ENCODE assay signal across 13 cellular contexts in genomic region chr2:70090706-70091334, GRCh38. TPM values are rescaled to one million over a fixed set of nuclear protein-coding genes. Genes with fewer than 3 reads are reported as not detected.
A peak's percentile ranks its signal among the peaks of the same experiment; 100 is the strongest.
DNase-seq lines count a peak whose midpoint lies in the region; FAIRE-seq and TF ChIP-seq lines count a peak whose summit lies in the region.
"Had no signal": no experiment of that assay in that cellular context is flagged by ENCODE, and none has a peak within 500 bp of the region (broad histone marks: within the 10 kb centered on the region; RNA-seq: fewer than 3 reads in every experiment).

No MANE protein-coding gene starts in this region.

- WGBS in H1 (ENCODE audit: extremely low coverage in 1 of 2, insufficient coverage in 1 of 2, insufficient read length in 1 of 2, insufficient replicate concordance in 2 of 2, low coverage in 1 of 2, low lambda C conversion rate in 2 of 2, missing lambda C conversion rate in 1 of 2), 2 experiments, result 79% methylated on average over 4 of the region's 4 CpGs; no CpG with 5 or more reads in 1 of the 2 experiments
- 87 to 96% (median 89%) methylated on average over 3 to 4 of the region's 4 CpGs for WGBS in small intestine, 3 donors

- no peak overlapping the region for H4K91ac ChIP-seq in H1 (replicated peaks; ENCODE audit: insufficient read length, low read length)

- H3K27me3 ChIP-seq in H1 (replicated peaks in 1 of 4; ENCODE audit: control insufficient read depth in 3 of 4, extremely low read depth in 1 of 4, insufficient read depth in 3 of 4, low read length in 3 of 4) (no peaks in the 10 kb centered on the region), small intestine (ENCODE audit: control insufficient read depth in 2 of 2, insufficient read depth in 2 of 2, low read length in 2 of 2) (no peaks in the 10 kb centered on the region)
- H3K27me3 ChIP-seq: foreskin keratinocyte had no signal

- no peak overlapping the region for H4K5ac ChIP-seq in H1 (ENCODE audit: insufficient read length, low read depth, low read length)

- TF ChIP-seq CTCF in H1 (IDR thresholded peaks at IDR 0.05; ENCODE audit: control extremely low read depth in 1 of 3, insufficient read depth in 1 of 3, low read depth in 1 of 3, low read length in 3 of 3) (no peak), foreskin fibroblast (IDR thresholded peaks at IDR 0.05; ENCODE audit: low read depth, low read length) (no peak)

- peak overlapping the region; percentile 71; the same call in 1 of the 2 replicates for H2AK5ac ChIP-seq in H1 (ENCODE audit: low read depth, low read length)

- peaks cover 6% of the 10 kb centered on the region for H3K23me2 ChIP-seq in H1 (ENCODE audit: low read depth, low read length)

- H2BK120ac ChIP-seq in H1 (replicated peaks; ENCODE audit: low read depth, low read length), result no peak overlapping the region

- no peak overlapping the region for H4K8ac ChIP-seq in H1 (ENCODE audit: extremely low read depth, insufficient read depth, low read length)

- in situ Hi-C loops in GM18951 (cut with MboI; ENCODE audit: low sequenced_read_pairs, unreplicated experiment), result no loop called here

- no peaks in the 10 kb centered on the region for H3K79me1 ChIP-seq in H1 (ENCODE audit: low read depth, low read length)

- no peak overlapping the region for H3K9ac ChIP-seq in SK-N-MC (ENCODE audit: insufficient read length)
- peak overlapping the region in 1 of 4 experiments; percentile 8; a peak in 1 of 7 replicates for H3K9ac ChIP-seq in H1 (replicated peaks in 1 of 4; ENCODE audit: extremely low read depth in 1 of 4, low read depth in 3 of 4, low read length in 3 of 4)

- TF ChIP-seq POLR2A in GM18951 (IDR thresholded peaks at IDR 0.05; ENCODE audit: extremely low read depth, insufficient read depth, insufficient read length), result peak; percentile 13
- TF ChIP-seq POLR2A in H1 (IDR thresholded peaks at IDR 0.05; ENCODE audit: control extremely low read depth in 1 of 2, low read depth in 2 of 2, low read length in 2 of 2), result no peak

- no peak overlapping the region; the same call in 1 of the 2 replicates for H2BK5ac ChIP-seq in H1 (ENCODE audit: low read depth, low read length)

- CTCF ChIA-PET in H1 (lab: Charles Lee; ENCODE audit: partially characterized antibody), result interaction anchor here (1.0 to 1.7 kb wide), 4 partner anchors 13 to 52 kb away, joined by 3 read pairs; no protein-coding TSS in a partner anchor

- no peak overlapping the region for H3K56ac ChIP-seq in H1 (replicated peaks; ENCODE audit: insufficient read length, low read depth, low read length)

- H2AFZ ChIP-seq in H1 (ENCODE audit: low read length), result no peak overlapping the region

- H3K4me1 ChIP-seq in H1 (replicated peaks in 1 of 4; ENCODE audit: control insufficient read depth in 3 of 4, insufficient read depth in 4 of 4, low read length in 3 of 4), result peaks cover under 1 to 8% (median 4%) of the 10 kb centered on the region in 4 experiments; a peak in 4 of 7 replicates
- H3K4me1 ChIP-seq in small intestine (ENCODE audit: control insufficient read depth in 2 of 2, insufficient read depth in 1 of 2, low read depth in 1 of 2, low read length in 1 of 2), result peaks cover 0 to 12% of the 10 kb centered on the region in 2 donors

- peaks cover 17% of the 10 kb centered on the region for H3K36me3 ChIP-seq in SK-N-MC (ENCODE audit: insufficient read depth, low read length)
- H3K36me3 ChIP-seq in H1 (ENCODE audit: control insufficient read depth in 2 of 4, insufficient read depth in 4 of 4, low read length in 3 of 4), result peaks cover 0 to 14% (median 3%) of the 10 kb centered on the region in 4 experiments; a peak in 4 of 8 replicates
- peaks cover 2 to 4% of the 10 kb centered on the region in 2 donors for H3K36me3 ChIP-seq in small intestine (ENCODE audit: control insufficient read depth in 2 of 2, insufficient read depth in 2 of 2, low read length in 2 of 2)

- FAIRE-seq in H1 (lab: Jason Lieb, UNC) (no peak), small intestine (lab: Jason Lieb, UNC) (no peak)
- FAIRE-seq: G401.6 had no signal

- H3K4me3 ChIP-seq in SK-N-MC (no peak overlapping the region), H1 (ENCODE audit: extremely low read depth in 1 of 4, insufficient read depth in 2 of 4, low read depth in 3 of 4, low read length in 4 of 4) (no peak overlapping the region), small intestine (ENCODE audit: low read depth in 1 of 2, low read length in 2 of 2) (no peak overlapping the region), foreskin fibroblast (ENCODE audit: low read depth in 1 of 2, low read length in 2 of 2) (no peak overlapping the region)

- H3K27ac ChIP-seq in SK-N-MC (peak overlapping the region; percentile 62; the same call in 1 of the 2 replicates), H1 (ENCODE audit: low read depth, low read length) (no peak overlapping the region), small intestine (ENCODE audit: low read depth in 1 of 2, low read length in 1 of 2) (peak overlapping the region; percentile 6 to 61)
- H3K27ac ChIP-seq: foreskin keratinocyte had no signal

- H2BK20ac ChIP-seq in H1 (ENCODE audit: low read length), result peak overlapping the region; percentile 80; the same call in 1 of the 2 replicates

- no peak overlapping the region for H3K23ac ChIP-seq in H1 (ENCODE audit: insufficient read length)

- DNase-seq in SK-N-MC (ENCODE audit: low read depth, low spot score) (no peak), H1 (ENCODE audit: low read depth in 1 of 2, low spot score in 2 of 2) (no peak), small intestine (no peak), DMS114 treated with DMSO at 0.1 percent for 48 hours (lab: John Stamatoyannopoulos, UW; ENCODE audit: unreplicated experiment) (no peak), foreskin fibroblast (no peak), COR-L47 (lab: John Stamatoyannopoulos, UW) (no peak), NCI-H1092 treated with DMSO at 0.1 percent for 48 hours (lab: John Stamatoyannopoulos, UW) (no peak)
- DNase-seq: aorta; foreskin keratinocyte; midbrain; stimulated activated CD4-positive, alpha-beta T cell treated with anti-CD3 and anti-CD28 coated beads, Interleukin-1b, Interleukin-23, amount 100 ng/mL, for 48 hours had no signal

- H3K4me2 ChIP-seq in H1 (ENCODE audit: insufficient read depth in 1 of 2, low read depth in 2 of 2, low read length in 2 of 2), result peak overlapping the region in 1 of 2 experiments; percentile 83; a peak in 1 of 4 replicates

- H3K14ac ChIP-seq in H1 (ENCODE audit: insufficient read length), result no peak overlapping the region

- H2BK12ac ChIP-seq in H1 (ENCODE audit: low read depth, low read length), result 0 out of 2 replicates have a peak overlapping the region, but pooled peaks have one; percentile 17

- no peak for TF ChIP-seq EP300 in H1 (IDR thresholded peaks at IDR 0.05; ENCODE audit: borderline replicate concordance in 1 of 2, low read depth in 2 of 2, low read length in 2 of 2)

- no peaks in the 10 kb centered on the region for H3K9me3 ChIP-seq in SK-N-MC (ENCODE audit: low read depth, low read length)
- H3K9me3 ChIP-seq in H1 (ENCODE audit: insufficient read depth in 2 of 2, low read depth in 1 of 2, low read length in 1 of 2), result no peaks in the 10 kb centered on the region
- no peaks in the 10 kb centered on the region for H3K9me3 ChIP-seq in small intestine (ENCODE audit: control insufficient read depth, low read depth)

- H4K20me1 ChIP-seq in H1 (replicated peaks in 1 of 2; ENCODE audit: control insufficient read depth in 1 of 2, insufficient read depth in 2 of 2, low read length in 2 of 2), result peaks cover 1 to 2% of the 10 kb centered on the region in 2 experiments

- H3K79me2 ChIP-seq in H1 (ENCODE audit: control insufficient read depth in 1 of 2, insufficient read depth in 2 of 2, low read length in 2 of 2), result peaks cover 7 to 20% of the 10 kb centered on the region in 2 experiments

- no peak overlapping the region for H3K4ac ChIP-seq in H1 (replicated peaks; ENCODE audit: insufficient read length, low read depth, low read length)

- H2BK15ac ChIP-seq in H1 (ENCODE audit: low read length), result 0 out of 2 replicates have a peak overlapping the region, but pooled peaks have one; percentile 72

- POLR2A ChIA-PET in H1 (lab: Charles Lee; ENCODE audit: partially characterized antibody), result interaction anchor here (1.6 to 32.2 kb wide), 4 partner anchors 10 to 176 kb away, joined by 4 to 1553 read pairs (median 95); partner anchors contain the start of gene MXD1

- TF ChIP-seq RAD21 in H1 (IDR thresholded peaks at IDR 0.05 in 1 of 2, conservative IDR thresholded peaks at IDR 0.05 in 1 of 2; ENCODE audit: low read depth in 2 of 2, low read length in 2 of 2), result no peak

- H3K18ac ChIP-seq in H1 (ENCODE audit: extremely low read depth, low read length), result no peak overlapping the region

TF ChIP-seq in H1, 55 proteins besides CTCF, POLR2A, EP300 and RAD21:
- TF ChIP-seq CHD2 (IDR thresholded peaks at IDR 0.05; ENCODE audit: low read length), result no peak
- TF ChIP-seq SIX5 (IDR thresholded peaks at IDR 0.05; ENCODE audit: low read depth, low read length), result no peak
- TF ChIP-seq ATF3 (IDR thresholded peaks at IDR 0.05; ENCODE audit: insufficient read depth, low read depth, low read length), result no peak
- TF ChIP-seq CBX8 (IDR thresholded peaks at IDR 0.05; ENCODE audit: borderline replicate concordance, low read depth, low read length), result no peak
- no peak for TF ChIP-seq TCF12 (IDR thresholded peaks at IDR 0.05; ENCODE audit: low read depth, low read length)
- no peak for TF ChIP-seq BRCA1 (IDR thresholded peaks at IDR 0.05; ENCODE audit: low read depth, low read length)
- TF ChIP-seq MAFK (IDR thresholded peaks at IDR 0.05; ENCODE audit: low read depth, low read length), result no peak
- TF ChIP-seq SRF (IDR thresholded peaks at IDR 0.05; ENCODE audit: low read depth, low read length), result no peak

RNA-seq across cellular contexts. Expression of gene PCBP1, which starts 3.5 kb away (rescaled TPM):
- total RNA-seq in H1 (2021; fragmentation: NEBNext Ultra II Directional; extraction: Animal tissue kit (Norgen Biotek cat#: 25700)), result 493 and 511 TPM in 2 replicates
- polyA plus RNA-seq in H1 (2011; rRNA removed) (279 and 316 TPM in 2 replicates), small intestine (100 to 1,000 TPM; 247 to 311 (median 291) TPM)
- polyA plus RNA-seq in H1 (2011; cell fraction: cytosol; rRNA removed), result 181 TPM
- polyA plus RNA-seq in H1 (2011; cell fraction: nucleus; rRNA removed), result 208 TPM
- polyA plus RNA-seq in H1 (2012, experiment 1 of 2), result 451 to 481 TPM (median 460 TPM) in 4 replicates
- polyA plus RNA-seq in H1 (2012, experiment 2 of 2), result 526 TPM
- polyA plus RNA-seq in H1 (2013, experiment 1 of 2), result 268 TPM
- 272 TPM for polyA plus RNA-seq in H1 (2013, experiment 2 of 2)
- 108 and 124 TPM in 2 replicates for polyA minus RNA-seq in H1 (2011; rRNA and poly(A)+ RNA removed)
- 164 TPM for polyA minus RNA-seq in H1 (2011; cell fraction: cytosol; rRNA and poly(A)+ RNA removed)
- 102 TPM for polyA minus RNA-seq in H1 (2011; cell fraction: nucleus; rRNA and poly(A)+ RNA removed)
